ENCODE assay signal across 1 cellular context in genomic region chr6:21873562-21873961, GRCh38.
TF ChIP-seq lines count a peak whose summit lies in the region.

No MANE protein-coding gene starts in this region.

TF ChIP-seq in IMR-90, 13 proteins besides CTCF, POLR2A, EP300 and RAD21 (continued from another document):
- TF ChIP-seq MAFK (IDR thresholded peaks at IDR 0.05; ENCODE audit: low read depth, low read length) = no peak
- TF ChIP-seq NFE2L2 (IDR thresholded peaks at IDR 0.05; ENCODE audit: low read depth, low read length) = peak; percentile 56; the same call in 1 of the 2 replicates
- TF ChIP-seq MAZ (IDR thresholded peaks at IDR 0.05; ENCODE audit: borderline replicate concordance, low read depth, low read length) = no peak
TF ChIP-seq in IMR-90: peak in this region for 2.
